16 cellular contexts compared by ENCODE assay signal in genomic region chr1:71390518-71390917, GRCh38.
"Had no signal": no experiment of that assay in that cellular context is flagged by ENCODE, and none has a peak within 500 bp of the region (broad histone marks: within the 10 kb centered on the region; RNA-seq: fewer than 3 reads in every experiment).

No MANE protein-coding gene starts in this region.

- H3K4me3 ChIP-seq: esophagus squamous epithelium, gastroesophageal sphincter, mucosa of descending colon, ovary, smooth muscle cell had no signal

- DNase-seq: dermis blood vessel endothelial cell; esophagus squamous epithelium; foreskin fibroblast; glutamatergic neuron; islet precursor cell; mucosa of descending colon; naive thymus-derived CD8-positive, alpha-beta T cell; ovary; right cardiac atrium; stimulated activated CD4-positive, alpha-beta T cell treated with anti-CD3 and anti-CD28 coated beads, Interleukin-2, amount 100 ng/mL, for 48 hours; stimulated activated naive CD4-positive, alpha-beta T cell treated with Interleukin-2 at 50 U/mL for 16 hours; trophoblast cell had no signal

- ATAC-seq: gastroesophageal sphincter; left lobe of liver; mucosa of descending colon; naive thymus-derived CD8-positive, alpha-beta T cell; right cardiac atrium had no signal

- H3K27ac ChIP-seq: esophagus squamous epithelium, gastroesophageal sphincter, neutrophil, ovary had no signal
